8 cellular contexts compared by ENCODE assay signal in genomic region chr1:147890177-147890790, GRCh38. TPM values are rescaled to one million over a fixed set of nuclear protein-coding genes. Genes with fewer than 3 reads are reported as not detected.
A peak's percentile ranks its signal among the peaks of the same experiment; 100 is the strongest.
DNase-seq lines count a peak whose midpoint lies in the region; ATAC-seq and TF ChIP-seq lines count a peak whose summit lies in the region.

No MANE protein-coding gene starts in this region.

- no peak overlapping the region for H3K4me3 ChIP-seq in CD8-positive, alpha-beta T cell (ENCODE audit: low read depth, low read length)
- H3K4me3 ChIP-seq in liver (ENCODE audit: low read depth in 1 of 3, low read length in 3 of 3) = no peak overlapping the region

- H3K27me3 Mint-ChIP-seq in CD8-positive, alpha-beta T cell (ENCODE audit: low read depth) = peaks cover 2% of the 10 kb centered on the region
- H3K27me3 Mint-ChIP-seq in activated B cell treated with CpG ODN at 0.5 μM for 24 hours = peaks cover 2% of the 10 kb centered on the region

- H3K4me1 ChIP-seq in CD8-positive, alpha-beta T cell (ENCODE audit: insufficient read depth, low read length) = no peaks in the 10 kb centered on the region
- no peaks in the 10 kb centered on the region for H3K4me1 ChIP-seq in liver (ENCODE audit: control insufficient read depth in 4 of 4, insufficient read depth in 4 of 4, low read length in 3 of 4)

- H3K4me1 Mint-ChIP-seq in CD8-positive, alpha-beta T cell (ENCODE audit: low read depth) = no peaks in the 10 kb centered on the region
- no peaks in the 10 kb centered on the region for H3K4me1 Mint-ChIP-seq in activated B cell treated with CpG ODN at 0.5 μM for 24 hours

- peak; percentile 47 to 64 for TF ChIP-seq RAD21 in liver (IDR thresholded peaks at IDR 0.05)

- intact Hi-C loops in CD8-positive, alpha-beta T cell (cut with DNase I, micrococcal nuclease) = loop anchor here (1.0 to 5.0 kb wide), 2 partner anchors 166 to 373 kb away; no protein-coding TSS in a partner anchor
- intact Hi-C loops in activated B cell treated with CpG ODN at 0.5 μM for 24 hours (cut with micrococcal nuclease) = loop anchor here (1.0 kb wide), 1 partner anchor 395 kb away; no protein-coding TSS in a partner anchor

- WGBS in liver = 22% methylated on average over 12 of the region's 12 CpGs

- no peaks in the 10 kb centered on the region for H3K9me3 Mint-ChIP-seq in CD8-positive, alpha-beta T cell
- H3K9me3 Mint-ChIP-seq in activated B cell treated with CpG ODN at 0.5 μM for 24 hours = no peaks in the 10 kb centered on the region

- H3K9me3 ChIP-seq in CD8-positive, alpha-beta T cell (ENCODE audit: low read length) = no peaks in the 10 kb centered on the region
- H3K9me3 ChIP-seq in liver (ENCODE audit: control insufficient read depth in 4 of 4, low read length in 3 of 4) = no peaks in the 10 kb centered on the region

- CTCF ChIA-PET in CD8-positive, alpha-beta T cell (lab: Charles Lee) = interaction anchor here (1.0 to 5.1 kb wide), 5 partner anchors 15 to 397 kb away, joined by 3 to 57 read pairs (median 3); no protein-coding TSS in a partner anchor
- CTCF ChIA-PET in activated B cell treated with CpG ODN at 0.5 μM for 24 hours (lab: Charles Lee) = interaction anchor here (1.0 kb wide), 2 partner anchors 249 to 617 kb away, joined by 3 to 4 read pairs; no protein-coding TSS in a partner anchor

- H3K4me3 Mint-ChIP-seq in CD8-positive, alpha-beta T cell = no peak overlapping the region
- H3K4me3 Mint-ChIP-seq in activated B cell treated with CpG ODN at 0.5 μM for 24 hours = no peak overlapping the region

- peak; percentile 48 for ATAC-seq in CD8-positive, alpha-beta T cell
- ATAC-seq in activated B cell treated with CpG ODN at 0.5 μM for 24 hours (ENCODE audit: low read depth) = peak; percentile 56

- TF ChIP-seq CTCF in CD8-positive, alpha-beta T cell (IDR thresholded peaks at IDR 0.05) = peak; percentile 41
- TF ChIP-seq CTCF in GM20000 (IDR thresholded peaks at IDR 0.05; ENCODE audit: extremely low read depth, missing control alignments) (peak; percentile 55), activated B cell treated with CpG ODN at 0.5 μM for 24 hours (IDR thresholded peaks at IDR 0.05) (no peak), liver (IDR thresholded peaks at IDR 0.05; ENCODE audit: low read depth, low read length, missing input control) (peak; percentile 20)

- POLR2A ChIA-PET in CD8-positive, alpha-beta T cell (lab: Charles Lee) = no interaction called here
- POLR2A ChIA-PET in activated B cell treated with CpG ODN at 0.5 μM for 24 hours (lab: Charles Lee) = no interaction called here

- DNase-seq in CD8-positive, alpha-beta T cell = peak; percentile 16 to 74 (median 48)
- DNase-seq in GM20000 (ENCODE audit: low spot score) (peak; percentile 56), NCI-H2107 (lab: John Stamatoyannopoulos, UW) (peak; percentile 17), activated B cell treated with CpG ODN at 0.5 μM for 24 hours (peak; percentile 40), cerebellar cortex (ENCODE audit: low spot score) (peak; percentile 35), occipital lobe (lab: John Stamatoyannopoulos, UW) (no peak)
- DNase-seq in stimulated activated CD8-positive, alpha-beta memory T cell treated with anti-CD3 and anti-CD28 coated beads, Interleukin-15, amount 100 ng/mL, for 1 hour (ENCODE audit: low read depth) = peak; percentile 9

- H3K9ac ChIP-seq in liver (ENCODE audit: low read depth in 1 of 2, low read length in 2 of 2) = no peak overlapping the region

- H3K27me3 ChIP-seq in CD8-positive, alpha-beta T cell (ENCODE audit: insufficient read depth, low read length) = no peaks in the 10 kb centered on the region
- peaks cover 0 to 5% (median 0%) of the 10 kb centered on the region in 4 donors for H3K27me3 ChIP-seq in liver (ENCODE audit: control insufficient read depth in 4 of 4, insufficient read depth in 4 of 4, low read length in 3 of 4)

- no peak overlapping the region for H3K27ac ChIP-seq in CD8-positive, alpha-beta T cell (ENCODE audit: low read depth, low read length)
- no peak overlapping the region for H3K27ac ChIP-seq in liver (ENCODE audit: low read depth in 1 of 2, low read length in 2 of 2)

- no peaks in the 10 kb centered on the region for H3K36me3 ChIP-seq in CD8-positive, alpha-beta T cell (ENCODE audit: insufficient read depth, low read length)
- no peaks in the 10 kb centered on the region for H3K36me3 ChIP-seq in liver (ENCODE audit: control insufficient read depth in 4 of 4, insufficient read depth in 3 of 4, low read depth in 1 of 4, low read length in 3 of 4)

- H3K27ac Mint-ChIP-seq in CD8-positive, alpha-beta T cell = no peak overlapping the region
- H3K27ac Mint-ChIP-seq in activated B cell treated with CpG ODN at 0.5 μM for 24 hours = no peak overlapping the region

- no peaks in the 10 kb centered on the region for H3K36me3 Mint-ChIP-seq in CD8-positive, alpha-beta T cell
- no peaks in the 10 kb centered on the region for H3K36me3 Mint-ChIP-seq in activated B cell treated with CpG ODN at 0.5 μM for 24 hours (ENCODE audit: low read depth)

TF ChIP-seq in liver, 16 proteins besides CTCF, POLR2A, EP300 and RAD21:
- TF ChIP-seq ZBTB33 (IDR thresholded peaks at IDR 0.05) (no peak), FOXA2 (IDR thresholded peaks at IDR 0.05) (no peak), NR2F2 (IDR thresholded peaks at IDR 0.05) (no peak), FOXA1 (IDR thresholded peaks at IDR 0.05) (no peak), RXRA (IDR thresholded peaks at IDR 0.05) (no peak), HNF4G (IDR thresholded peaks at IDR 0.05) (no peak), SP1 (IDR thresholded peaks at IDR 0.05) (no peak), EGR1 (IDR thresholded peaks at IDR 0.05; ENCODE audit: low read depth in 2 of 2) (no peak), GABPA (IDR thresholded peaks at IDR 0.05 in 1 of 2, conservative IDR thresholded peaks at IDR 0.05 in 1 of 2) (no peak), ATF3 (IDR thresholded peaks at IDR 0.05) (no peak), JUND (IDR thresholded peaks at IDR 0.05) (no peak), YY1 (IDR thresholded peaks at IDR 0.05) (no peak), REST (IDR thresholded peaks at IDR 0.05) (no peak), HNF4A (conservative IDR thresholded peaks at IDR 0.05) (no peak), TAF1 (conservative IDR thresholded peaks at IDR 0.05) (no peak)
- TF ChIP-seq, protein P1, sequence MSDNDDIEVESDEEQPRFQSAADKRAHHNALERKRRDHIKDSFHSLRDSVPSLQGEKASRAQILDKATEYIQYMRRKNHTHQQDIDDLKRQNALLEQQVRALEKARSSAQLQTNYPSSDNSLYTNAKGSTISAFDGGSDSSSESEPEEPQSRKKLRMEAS (IDR thresholded peaks at IDR 0.05) = no peak
TF ChIP-seq in liver: peak in this region for 0.

RNA-seq across cellular contexts. Expression of gene GJA8, which starts 12.3 kb away (rescaled TPM):
- total RNA-seq in CD8-positive, alpha-beta T cell = not detected
- total RNA-seq in activated B cell treated with CpG ODN at 0.5 μM for 24 hours = not detected in 2 replicates
- total RNA-seq in liver = not detected
- not detected for polyA plus RNA-seq in liver
- not detected for total RNA-seq in occipital lobe

RNA-seq across cellular contexts. Expression of gene GPR89B, which starts 37.9 kb away (rescaled TPM):
- total RNA-seq in CD8-positive, alpha-beta T cell = 10 to 100 TPM; 11.1 to 13.6 TPM
- 15.1 and 17.8 TPM in 2 replicates for total RNA-seq in activated B cell treated with CpG ODN at 0.5 μM for 24 hours
- total RNA-seq in liver = 10 to 100 TPM; 18.0 to 19.2 TPM
- 10 to 100 TPM in 1 of 2 donors, 1 to 10 TPM in 1; 7.2 to 13.1 TPM for polyA plus RNA-seq in liver
- 29.6 TPM for total RNA-seq in occipital lobe
